ENCODE assay signal across 21 cellular contexts in genomic region chr16:88831838-88832237, GRCh38. TPM values are rescaled to one million over a fixed set of nuclear protein-coding genes. Genes with fewer than 3 reads are reported as not detected.
DNase-seq lines count a peak whose midpoint lies in the region; ATAC-seq and TF ChIP-seq lines count a peak whose summit lies in the region.
"Had no signal": no experiment of that assay in that cellular context is flagged by ENCODE, and none has a peak within 500 bp of the region (broad histone marks: within the 10 kb centered on the region; RNA-seq: fewer than 3 reads in every experiment).

No MANE protein-coding gene starts in this region.

- H3K4me3 ChIP-seq in HCT116 (replicated peaks in 1 of 2; ENCODE audit: low read depth in 1 of 2, low read length in 2 of 2) (no peak overlapping the region), neural progenitor cell (no peak overlapping the region), hepatocyte (no peak overlapping the region)
- H3K4me3 ChIP-seq: BLaER1 treated with 17β-estradiol and CSF1 and Interleukin-3, amounts not matched to agents 10 nM and 100 nM; coronary artery; gastrocnemius medialis; lower lobe of right lung; transverse colon had no signal

- RAD21 ChIA-PET in HCT116 (lab: Charles Lee; ENCODE audit: low non-redundant PET in 1 of 2, low total read pairs in 2 of 2, uncharacterized antibody in 2 of 2, unreplicated experiment in 2 of 2), result no interaction called here

- no peak for TF ChIP-seq RAD21 in HCT116 (IDR thresholded peaks at IDR 0.05; ENCODE audit: low read depth)

- no peak overlapping the region for H3K4me3 Mint-ChIP-seq in neural progenitor cell
- H3K4me3 Mint-ChIP-seq: T-helper 17 cell had no signal

- H3K9me2 ChIP-seq in HCT116 (ENCODE audit: insufficient read depth) (no peaks in the 10 kb centered on the region), hepatocyte (replicated peaks; ENCODE audit: insufficient read depth) (no peaks in the 10 kb centered on the region)

- whole genome bisulfite sequencing in hepatocyte (ENCODE audit: low lambda C conversion rate, missing lambda C conversion rate), result 66% methylated on average over 6 of the region's 13 CpGs

- no peaks in the 10 kb centered on the region for H3F3A ChIP-seq in neural progenitor cell (ENCODE audit: low read depth)

- H3K9me3 Mint-ChIP-seq in neural progenitor cell, result no peaks in the 10 kb centered on the region

- H3K27ac Mint-ChIP-seq in neural progenitor cell, result no peak overlapping the region
- H3K27ac Mint-ChIP-seq: T-helper 17 cell had no signal

- no TSS peak for BruUV-seq in HCT116 (replicated peaks; lab: Mats Ljungman, UMichigan)

- peaks cover 0 to 4% of the 10 kb centered on the region in 2 experiments; a peak in 1 of 4 replicates for H3K4me1 ChIP-seq in HCT116 (ENCODE audit: control insufficient read depth in 1 of 2, insufficient read depth in 2 of 2, low read length in 2 of 2)
- H3K4me1 ChIP-seq in neural progenitor cell, result no peaks in the 10 kb centered on the region
- peaks cover 4% of the 10 kb centered on the region for H3K4me1 ChIP-seq in hepatocyte (ENCODE audit: insufficient read depth)
- H3K4me1 ChIP-seq: gastrocnemius medialis, lower lobe of right lung had no signal

- ATAC-seq in HCT116 (peak; percentile 63), HG03108 (IDR thresholded peaks at IDR 0.05; ENCODE audit: unreplicated experiment) (no peak)
- ATAC-seq: gastrocnemius medialis, lower lobe of right lung, T-helper 17 cell had no signal

- H4K20me1 ChIP-seq in HCT116 (ENCODE audit: insufficient read depth), result no peaks in the 10 kb centered on the region
- H4K20me1 ChIP-seq in neural progenitor cell (ENCODE audit: low read depth), result no peaks in the 10 kb centered on the region
- H4K20me1 ChIP-seq in hepatocyte (ENCODE audit: insufficient read depth, poor library complexity, severe bottlenecking), result no peaks in the 10 kb centered on the region

- H3K9me3 ChIP-seq in HCT116 (ENCODE audit: control insufficient read depth in 1 of 2, insufficient read depth in 1 of 2, low read depth in 1 of 2, low read length in 2 of 2), result no peaks in the 10 kb centered on the region
- no peaks in the 10 kb centered on the region for H3K9me3 ChIP-seq in neural progenitor cell (ENCODE audit: low read depth)
- no peaks in the 10 kb centered on the region for H3K9me3 ChIP-seq in hepatocyte (ENCODE audit: low read depth)
- H3K9me3 ChIP-seq: BLaER1 treated with 17β-estradiol and CSF1 and Interleukin-3, amounts not matched to agents 10 nM and 100 nM; gastrocnemius medialis; lower lobe of right lung; transverse colon had no signal

- H3K79me2 ChIP-seq in HCT116 (ENCODE audit: insufficient read depth, low read length) (no peaks in the 10 kb centered on the region), neural progenitor cell (ENCODE audit: low read depth) (no peaks in the 10 kb centered on the region), hepatocyte (no peaks in the 10 kb centered on the region)

- H2AFZ ChIP-seq in HCT116 (ENCODE audit: low read depth, low read length, poor library complexity, severe bottlenecking) (no peak overlapping the region), neural progenitor cell (replicated peaks) (no peak overlapping the region), hepatocyte (no peak overlapping the region)

- no peaks in the 10 kb centered on the region for H3K36me3 Mint-ChIP-seq in neural progenitor cell

- no peaks in the 10 kb centered on the region for H3K36me3 ChIP-seq in HCT116 (ENCODE audit: control insufficient read depth in 1 of 2, insufficient read depth in 2 of 2, low read length in 2 of 2)
- no peaks in the 10 kb centered on the region for H3K36me3 ChIP-seq in neural progenitor cell
- no peaks in the 10 kb centered on the region for H3K36me3 ChIP-seq in hepatocyte (replicated peaks; ENCODE audit: insufficient read depth, low read depth)

- TF ChIP-seq CTCF in HCT116 (IDR thresholded peaks at IDR 0.05 in 2 of 3, conservative IDR thresholded peaks at IDR 0.05 in 1 of 3; ENCODE audit: borderline replicate concordance in 1 of 3, insufficient read depth in 1 of 3, low read depth in 2 of 3, low read length in 2 of 3), result peak in 2 of 3 experiments; percentile 13 to 18; a peak in 3 of 6 replicates
- TF ChIP-seq CTCF in neural progenitor cell (IDR thresholded peaks at IDR 0.05), result peak; percentile 15
- no peak for TF ChIP-seq CTCF in GM20000 (IDR thresholded peaks at IDR 0.05; ENCODE audit: extremely low read depth, missing control alignments)
- TF ChIP-seq CTCF in hepatocyte (IDR thresholded peaks at IDR 0.05; ENCODE audit: poor library complexity), result no peak

- H3K27me3 Mint-ChIP-seq in neural progenitor cell (ENCODE audit: insufficient read depth, low read depth), result peaks cover 3% of the 10 kb centered on the region
- H3K27me3 Mint-ChIP-seq: T-helper 17 cell had no signal

- H3K4me1 Mint-ChIP-seq in neural progenitor cell, result no peaks in the 10 kb centered on the region
- H3K4me1 Mint-ChIP-seq: T-helper 17 cell had no signal

- H3K4me2 ChIP-seq in HCT116 (ENCODE audit: low read length) (no peak overlapping the region), neural progenitor cell (no peak overlapping the region), hepatocyte (no peak overlapping the region)

- DNase-seq in HCT116 (ENCODE audit: low read depth, low spot score) (no peak), astrocyte of the hippocampus (ENCODE audit: low read depth, low spot score) (peak; percentile 38), neural progenitor cell (ENCODE audit: low spot score) (no peak), GM20000 (ENCODE audit: low spot score) (no peak), hepatocyte (ENCODE audit: low spot score) (no peak)
- DNase-seq: activated naive CD4-positive, alpha-beta T cell; anterior cingulate cortex; DMS53; gastrocnemius medialis; HCEC 1CT; lower lobe of right lung; NCI-H146; stimulated activated CD4-positive, alpha-beta T cell treated with anti-CD3 and anti-CD28 coated beads, Interleukin-12 subunit alpha, Interleukin-12 subunit beta, amount 100 ng/mL, for 4 hours; stimulated activated naive CD4-positive, alpha-beta T cell; T-helper 17 cell; transverse colon had no signal

- POLR2A ChIA-PET in HCT116 (lab: Charles Lee), result no interaction called here

- CTCF ChIA-PET in HCT116 (lab: Charles Lee), result no interaction called here

- no peak for TF ChIP-seq POLR2A in HCT116 (IDR thresholded peaks at IDR 0.05; ENCODE audit: borderline replicate concordance, extremely low read depth, insufficient read depth, insufficient read length)

- intact Hi-C loops in HCT116 (cut with micrococcal nuclease), result no loop called here

- H3K27ac ChIP-seq in HCT116 (ENCODE audit: low read depth, low read length), result no peak overlapping the region
- no peak overlapping the region for H3K27ac ChIP-seq in neural progenitor cell
- H3K27ac ChIP-seq in hepatocyte, result no peak overlapping the region
- H3K27ac ChIP-seq: BLaER1 treated with 17β-estradiol and CSF1 and Interleukin-3, amounts not matched to agents 10 nM and 100 nM; coronary artery; gastrocnemius medialis; lower lobe of right lung; transverse colon had no signal

- no peak overlapping the region for H3K9ac ChIP-seq in HCT116 (ENCODE audit: low read length)
- no peak overlapping the region for H3K9ac ChIP-seq in neural progenitor cell

- no peaks in the 10 kb centered on the region for H3K27me3 ChIP-seq in HCT116 (ENCODE audit: insufficient read depth, low read length)
- H3K27me3 ChIP-seq in neural progenitor cell, result no peaks in the 10 kb centered on the region
- no peaks in the 10 kb centered on the region for H3K27me3 ChIP-seq in hepatocyte
- H3K27me3 ChIP-seq: gastrocnemius medialis, transverse colon had no signal

TF ChIP-seq in HCT116, 20 proteins besides CTCF, POLR2A, EP300 and RAD21 (continues in another document):
- TF ChIP-seq FOSL1 (IDR thresholded peaks at IDR 0.05; ENCODE audit: low read depth) (no peak), ZBTB33 (IDR thresholded peaks at IDR 0.05; ENCODE audit: extremely low read depth, insufficient replicate concordance, low read length) (no peak), SRF (IDR thresholded peaks at IDR 0.05; ENCODE audit: low read depth) (no peak), YY1 (IDR thresholded peaks at IDR 0.05; ENCODE audit: extremely low read depth, insufficient replicate concordance, low read depth, low read length) (no peak), EGR1 (IDR thresholded peaks at IDR 0.05; ENCODE audit: low read depth) (no peak), JUND (IDR thresholded peaks at IDR 0.05) (no peak), EZH2phosphoT487 (IDR thresholded peaks at IDR 0.05; ENCODE audit: borderline replicate concordance) (no peak)

RNA-seq across cellular contexts. Expression of gene APRT, which starts 20.1 kb away (rescaled TPM):
- total RNA-seq in HCT116 (2021; ENCODE audit: unreplicated experiment) (311 TPM), neural progenitor cell (ENCODE audit: low replicate concordance) (53.4 and 150 TPM in 2 replicates), hepatocyte (101 and 119 TPM in 2 replicates)
- polyA plus RNA-seq in HCT116 (2012), result 329 and 349 TPM in 2 replicates
- polyA plus RNA-seq in hepatocyte, result 237 and 273 TPM in 2 replicates

RNA-seq across cellular contexts. Expression of gene GALNS, which starts 24.9 kb away (rescaled TPM):
- total RNA-seq in HCT116 (2021; ENCODE audit: unreplicated experiment) (44.6 TPM), neural progenitor cell (ENCODE audit: low replicate concordance) (5.0 and 11.6 TPM in 2 replicates), hepatocyte (19.6 and 22.4 TPM in 2 replicates)
- polyA plus RNA-seq in HCT116 (2012), result 22.7 and 24.3 TPM in 2 replicates
- polyA plus RNA-seq in hepatocyte, result 38.9 and 53.5 TPM in 2 replicates

RNA-seq across cellular contexts. Expression of gene TRAPPC2L, which starts 25.1 kb away (rescaled TPM):
- 94.1 TPM for total RNA-seq in HCT116 (2021; ENCODE audit: unreplicated experiment)
- polyA plus RNA-seq in HCT116 (2012), result 141 and 162 TPM in 2 replicates
- total RNA-seq in neural progenitor cell (ENCODE audit: low replicate concordance), result 31.8 and 48.5 TPM in 2 replicates
- total RNA-seq in hepatocyte, result 58.7 and 70.8 TPM in 2 replicates
- polyA plus RNA-seq in hepatocyte, result 191 and 215 TPM in 2 replicates

RNA-seq across cellular contexts. Expression of gene CDT1, which starts 28.2 kb away (rescaled TPM):
- total RNA-seq in HCT116 (2021; ENCODE audit: unreplicated experiment) (160 TPM), neural progenitor cell (ENCODE audit: low replicate concordance) (7.8 and 57.9 TPM in 2 replicates), hepatocyte (5.2 and 6.9 TPM in 2 replicates)
- 123 and 132 TPM in 2 replicates for polyA plus RNA-seq in HCT116 (2012)
- polyA plus RNA-seq in hepatocyte, result 5.1 and 6.8 TPM in 2 replicates

RNA-seq across cellular contexts. Expression of gene PABPN1L, which starts 34.6 kb away (rescaled TPM):
- 0.57 TPM for total RNA-seq in HCT116 (2021; ENCODE audit: unreplicated experiment)
- 0.07 and 0.33 TPM in 2 replicates for polyA plus RNA-seq in HCT116 (2012)
- total RNA-seq in neural progenitor cell (ENCODE audit: low replicate concordance), result not detected in 2 replicates
- not detected in 2 replicates for total RNA-seq in hepatocyte
- not detected in 2 replicates for polyA plus RNA-seq in hepatocyte
- total RNA-seq: endothelial cell of umbilical vein, gastrocnemius medialis, lower lobe of right lung, pulmonary artery endothelial cell, T-helper 17 cell, transverse colon had no signal
- polyA plus RNA-seq: endothelial cell of umbilical vein had no signal

Comparison
In these comparisons a context has a peak if more than half of its experiments do, and no peak if none do; other contexts are left out.
1. CTCF ChIP-seq: peak in HCT116 (2 of 3) and neural progenitor cell (single experiment); none in GM20000 (single experiment) and hepatocyte (single experiment).